ENCODE assay signal across 9 cellular contexts in the genomic region with DNA sequence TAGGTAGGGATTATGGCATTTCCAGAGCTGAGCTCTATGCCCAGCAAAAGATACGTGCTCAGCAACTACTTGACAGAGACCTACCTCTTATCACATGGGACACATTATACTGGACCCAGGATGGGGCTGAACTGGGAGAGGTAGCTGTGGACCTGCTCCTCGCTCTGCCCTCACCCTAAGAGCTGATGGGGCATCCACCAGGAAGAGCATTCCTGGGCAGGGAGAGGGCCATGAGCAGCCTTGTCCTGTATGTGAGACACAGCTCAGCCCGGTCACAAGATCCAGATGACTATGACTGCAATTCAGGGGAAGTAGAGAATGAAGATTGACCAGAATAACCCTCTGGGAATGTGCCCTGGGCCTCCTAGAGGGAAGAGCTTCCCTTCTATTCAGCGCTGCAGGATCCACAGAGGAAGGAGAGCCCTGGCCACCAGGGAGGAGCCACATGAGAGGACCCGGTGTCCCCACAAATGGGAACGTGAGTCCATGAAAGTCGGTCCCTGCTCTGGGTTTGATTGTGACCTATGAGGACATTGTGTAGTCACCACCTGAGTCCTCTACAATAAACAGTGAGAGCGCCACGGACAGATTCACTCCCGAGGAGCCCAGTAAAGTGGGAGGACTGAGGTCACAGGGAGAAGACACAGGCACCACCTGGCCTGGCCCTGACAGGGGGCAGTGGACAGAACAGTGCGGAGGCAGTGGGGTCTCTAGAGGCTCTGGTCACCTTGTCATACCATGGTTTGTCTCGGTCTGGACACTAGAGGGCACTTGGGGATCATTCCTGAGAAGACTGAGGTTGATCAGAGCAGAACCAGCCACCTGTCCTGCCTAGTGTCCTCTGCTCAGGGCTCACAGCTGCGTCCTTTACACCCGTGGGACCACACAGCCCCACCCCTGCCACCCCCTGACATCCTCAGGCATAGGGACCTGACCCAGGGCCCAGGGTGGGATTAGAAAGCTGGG.
DNase-seq lines count a peak whose midpoint lies in the region; ATAC-seq, FAIRE-seq and TF ChIP-seq lines count a peak whose summit lies in the region.
"Had no signal": no experiment of that assay in that cellular context is flagged by ENCODE, and none has a peak within 500 bp of the region (broad histone marks: within the 10 kb centered on the region; RNA-seq: fewer than 3 reads in every experiment).

No MANE protein-coding gene starts in this region.

- H3K9me3 Mint-ChIP-seq in HFFc6 = no peaks in the 10 kb centered on the region

- peaks cover 36% of the 10 kb centered on the region for H3K27me3 Mint-ChIP-seq in HFFc6 (ENCODE audit: insufficient read depth)

- H3K27me3 ChIP-seq in foreskin keratinocyte = peaks cover 28% of the 10 kb centered on the region
- no peaks in the 10 kb centered on the region for H3K27me3 ChIP-seq in small intestine (ENCODE audit: control insufficient read depth in 2 of 2, insufficient read depth in 2 of 2, low read length in 2 of 2)

- no peaks in the 10 kb centered on the region for H3K36me3 Mint-ChIP-seq in HFFc6 (ENCODE audit: low read depth)

- no peaks in the 10 kb centered on the region for H3K9me3 ChIP-seq in small intestine (ENCODE audit: control insufficient read depth, low read depth)
- H3K9me3 ChIP-seq: thoracic aorta had no signal

- 39 to 51% (median 47%) methylated on average over 14 of the region's 14 CpGs for WGBS in small intestine, 3 donors

- no peaks in the 10 kb centered on the region for H3K36me3 ChIP-seq in small intestine (ENCODE audit: control insufficient read depth in 2 of 2, insufficient read depth in 2 of 2, low read length in 2 of 2)
- H3K36me3 ChIP-seq: thoracic aorta had no signal

- DNase-seq in DMS53 (lab: John Stamatoyannopoulos, UW) (peak; percentile 54), HFFc6 (no peak), SHP77 treated with DMSO at 0.1 percent for 48 hours (lab: John Stamatoyannopoulos, UW) (peak; percentile 17), foreskin keratinocyte (no peak), small intestine (peak; percentile 25), NCI-H2029 treated with DMSO at 0.1 percent for 48 hours (lab: John Stamatoyannopoulos, UW) (no peak)

- H3K27ac ChIP-seq in foreskin keratinocyte (no peak overlapping the region), small intestine (ENCODE audit: low read depth in 1 of 2, low read length in 1 of 2) (no peak overlapping the region)
- H3K27ac ChIP-seq: thoracic aorta had no signal

- no peak for FAIRE-seq in small intestine (lab: Jason Lieb, UNC)

- H3K4me1 ChIP-seq in foreskin keratinocyte (no peaks in the 10 kb centered on the region), small intestine (ENCODE audit: control insufficient read depth in 2 of 2, insufficient read depth in 1 of 2, low read depth in 1 of 2, low read length in 1 of 2) (no peaks in the 10 kb centered on the region)

- no peak overlapping the region for H3K4me3 ChIP-seq in small intestine (ENCODE audit: low read depth in 1 of 2, low read length in 2 of 2)
- H3K4me3 ChIP-seq: thoracic aorta had no signal

- H3K27ac Mint-ChIP-seq in HFFc6 = no peak overlapping the region

- ATAC-seq in foreskin keratinocyte (peak; percentile 32), HG02763 (IDR thresholded peaks at IDR 0.05; ENCODE audit: unreplicated experiment) (no peak), GM21381 (IDR thresholded peaks at IDR 0.05; ENCODE audit: unreplicated experiment) (no peak)

- no peaks in the 10 kb centered on the region for H3K4me1 Mint-ChIP-seq in HFFc6 (ENCODE audit: low read depth)

- TF ChIP-seq CTCF in HFFc6 (IDR thresholded peaks at IDR 0.05) (peak; percentile 70), foreskin keratinocyte (conservative IDR thresholded peaks at IDR 0.05) (peak; percentile 48)

- H3K4me3 Mint-ChIP-seq in HFFc6 = no peak overlapping the region

Comparison
In these comparisons a context has a peak if more than half of its experiments do, and no peak if none do; other contexts are left out.
1. DNase-seq: peak in DMS53 (single experiment), SHP77 treated with DMSO at 0.1 percent for 48 hours (single experiment) and small intestine (single experiment); none in HFFc6 (single experiment), foreskin keratinocyte (0 of 2) and NCI-H2029 treated with DMSO at 0.1 percent for 48 hours (single experiment).